12 cellular contexts compared by ENCODE assay signal in genomic region chr1:67814121-67814772, GRCh38. TPM values are rescaled to one million over a fixed set of nuclear protein-coding genes. Genes with fewer than 3 reads are reported as not detected.
DNase-seq lines count a peak whose midpoint lies in the region; ATAC-seq and TF ChIP-seq lines count a peak whose summit lies in the region.
"Had no signal": no experiment of that assay in that cellular context is flagged by ENCODE, and none has a peak within 500 bp of the region (broad histone marks: within the 10 kb centered on the region; RNA-seq: fewer than 3 reads in every experiment).

No MANE protein-coding gene starts in this region.

- no peak overlapping the region for H3K4me3 ChIP-seq in right lobe of liver
- peak overlapping the region; percentile 19 for H3K4me3 ChIP-seq in suprapubic skin
- H3K4me3 ChIP-seq: uterus had no signal

- H3K27me3 ChIP-seq in right lobe of liver = no peaks in the 10 kb centered on the region
- no peaks in the 10 kb centered on the region for H3K27me3 ChIP-seq in suprapubic skin
- H3K27me3 ChIP-seq: uterus had no signal

- no peak for TF ChIP-seq EP300 in suprapubic skin (IDR thresholded peaks at IDR 0.05)

- H3K36me3 ChIP-seq in right lobe of liver = no peaks in the 10 kb centered on the region
- no peaks in the 10 kb centered on the region for H3K36me3 ChIP-seq in suprapubic skin
- H3K36me3 ChIP-seq: uterus had no signal

- 16% methylated on average over 3 of the region's 3 CpGs for WGBS in right lobe of liver (ENCODE audit: insufficient coverage, low coverage, low lambda C conversion rate, missing lambda C conversion rate)
- 16% methylated on average over 3 of the region's 3 CpGs for WGBS in suprapubic skin

- peak; percentile 8 to 42 for DNase-seq in NCI-H526 (lab: John Stamatoyannopoulos, UW)
- DNase-seq in dermis microvascular lymphatic vessel endothelial cell (ENCODE audit: low read depth in 2 of 2) = peak; percentile 48 to 70
- no peak for DNase-seq in right lobe of liver
- no peak for DNase-seq in suprapubic skin (ENCODE audit: low spot score in 2 of 2)
- DNase-seq in NOMO-1 (lab: John Stamatoyannopoulos, UW; ENCODE audit: unreplicated experiment in 2 of 2) = no peak
- no peak for DNase-seq in GF-D8 (lab: John Stamatoyannopoulos, UW)
- DNase-seq: DMS 273 treated with DMSO at 0.1 percent for 48 hours, glutamatergic neuron, NCI-H510A, uterus had no signal

- H3K4me1 ChIP-seq in right lobe of liver (peaks cover 0 to 39% (median 14%) of the 10 kb centered on the region in 4 donors), suprapubic skin (peaks cover 75% of the 10 kb centered on the region)

- peak; percentile 64 to 73 (median 68) for ATAC-seq in right lobe of liver
- no peak for ATAC-seq in GM21825 (IDR thresholded peaks at IDR 0.05; ENCODE audit: unreplicated experiment)
- no peak for ATAC-seq in HG03342 (IDR thresholded peaks at IDR 0.05; ENCODE audit: unreplicated experiment)

- H3K9me3 ChIP-seq in right lobe of liver (no peaks in the 10 kb centered on the region), suprapubic skin (no peaks in the 10 kb centered on the region)
- H3K9me3 ChIP-seq: uterus had no signal

- intact Hi-C loops in right lobe of liver (cut with DNase I) = no loop called here

- TF ChIP-seq CTCF in right lobe of liver (IDR thresholded peaks at IDR 0.05) (no peak), suprapubic skin (IDR thresholded peaks at IDR 0.05) (no peak)

- TF ChIP-seq POLR2A in right lobe of liver (IDR thresholded peaks at IDR 0.05) (peak; percentile 16), suprapubic skin (IDR thresholded peaks at IDR 0.05) (no peak)

- peak overlapping the region; percentile 74 to 80 (median 80) for H3K27ac ChIP-seq in right lobe of liver
- peak overlapping the region; percentile 81 for H3K27ac ChIP-seq in suprapubic skin

RNA-seq across cellular contexts. Expression of gene GNG12, which starts 19.0 kb away (rescaled TPM):
- total RNA-seq in dermis microvascular lymphatic vessel endothelial cell (144 and 222 TPM in 2 replicates), right lobe of liver (10 to 100 TPM; 18.8 to 52.7 (median 33.9) TPM), suprapubic skin (100 to 1,000 TPM in 1 of 4 donors, 10 to 100 TPM in 3; 89.6 to 129 (median 90.9) TPM)

Comparison
In these comparisons a context has a peak if more than half of its experiments do, and no peak if none do; other contexts are left out.
1. DNase-seq: peak in NCI-H526 (2 of 2) and dermis microvascular lymphatic vessel endothelial cell (2 of 2); none in right lobe of liver (0 of 3), suprapubic skin (0 of 2), NOMO-1 (0 of 2) and GF-D8 (single experiment).
2. ATAC-seq: peak in right lobe of liver (4 of 4); none in GM21825 (single experiment) and HG03342 (single experiment).